Comparison of ENCODE assay signal across 32 cellular contexts in the genomic region with DNA sequence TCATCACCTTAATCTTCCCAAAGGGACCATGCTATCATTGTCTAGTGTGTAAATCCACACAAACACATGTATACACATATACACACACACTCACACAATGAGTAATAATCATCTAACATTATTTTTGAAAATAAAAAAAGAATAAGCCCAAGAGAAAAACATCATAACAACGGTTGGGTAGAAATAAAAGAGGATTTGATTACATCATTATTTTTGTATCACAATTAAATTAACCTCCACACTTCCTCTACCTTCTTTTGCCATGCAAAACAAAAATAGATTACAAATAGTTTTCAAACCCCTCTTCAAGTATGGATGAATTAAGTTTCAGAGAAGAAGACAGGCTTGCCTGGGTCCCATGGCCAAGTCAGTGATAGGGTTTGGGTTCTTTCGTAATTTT.
DNase-seq lines count a peak whose midpoint lies in the region; ATAC-seq, FAIRE-seq and TF ChIP-seq lines count a peak whose summit lies in the region.
"Had no signal": no experiment of that assay in that cellular context is flagged by ENCODE, and none has a peak within 500 bp of the region (broad histone marks: within the 10 kb centered on the region; RNA-seq: fewer than 3 reads in every experiment).

No MANE protein-coding gene starts in this region.

- H2AFZ ChIP-seq in HepG2 (ENCODE audit: low read length): no peak overlapping the region
- H2AFZ ChIP-seq in neuronal stem cell (ENCODE audit: low read length): no peak overlapping the region

- H2AK5ac ChIP-seq in neuronal stem cell (ENCODE audit: low read depth, low read length): no peak overlapping the region

- no peak overlapping the region for H3K4me2 ChIP-seq in HepG2 (ENCODE audit: low read depth, low read length)
- no peak overlapping the region for H3K4me2 ChIP-seq in neuronal stem cell (ENCODE audit: insufficient read depth, low read length, poor library complexity, severe bottlenecking)
- H3K4me2 ChIP-seq: A549; BLaER1; BLaER1 treated with 17β-estradiol and CSF1 and Interleukin-3, amounts not matched to agents 10 nM and 100 nM had no signal

- no peak overlapping the region for H3K9ac ChIP-seq in HepG2 (ENCODE audit: insufficient read depth, low read depth, low read length)
- H3K9ac ChIP-seq in neuronal stem cell (ENCODE audit: low read depth, low read length, poor library complexity): no peak overlapping the region
- H3K9ac ChIP-seq: BLaER1; BLaER1 treated with 17β-estradiol and CSF1 and Interleukin-3, amounts not matched to agents 10 nM and 100 nM had no signal

- intact Hi-C loops in HepG2 (cut with micrococcal nuclease; ENCODE audit: unreplicated experiment) (no loop called here), right lobe of liver (cut with DNase I) (no loop called here)

- H2BK120ac ChIP-seq in neuronal stem cell (ENCODE audit: low read depth, low read length): no peak overlapping the region

- TF ChIP-seq CTCF in HepG2 (CRISPR knock-in tag; IDR thresholded peaks at IDR 0.05) (no peak), right lobe of liver (IDR thresholded peaks at IDR 0.05) (no peak), HEK293 (tag by site-specific recombination; IDR thresholded peaks at IDR 0.05) (no peak), VCaP (conservative IDR thresholded peaks at IDR 0.05) (no peak)

- H4K91ac ChIP-seq in neuronal stem cell (ENCODE audit: low read depth, low read length, poor library complexity): no peak overlapping the region

- H3K14ac ChIP-seq in neuronal stem cell (ENCODE audit: low read length): no peak overlapping the region

- no peak overlapping the region for H3K23ac ChIP-seq in neuronal stem cell (ENCODE audit: low read depth, low read length, poor library complexity)

- POLR2A ChIA-PET in HepG2 (lab: Yijun Ruan, JAX) (no interaction called here), HEK293 (lab: Yijun Ruan, JAX) (no interaction called here)

- no peak overlapping the region for H4K8ac ChIP-seq in neuronal stem cell (ENCODE audit: low read depth, low read length)

- no peak for TF ChIP-seq EP300 in HepG2 (IDR thresholded peaks at IDR 0.05; ENCODE audit: low read depth in 2 of 2, low read length in 2 of 2)
- no peak for TF ChIP-seq EP300 in HepG2 (CRISPR knock-in tag; IDR thresholded peaks at IDR 0.05; ENCODE audit: borderline replicate concordance)

- no peak overlapping the region for H2BK12ac ChIP-seq in neuronal stem cell (ENCODE audit: low read length)

- no peaks in the 10 kb centered on the region for H4K20me1 ChIP-seq in HepG2 (ENCODE audit: insufficient read depth, low read length)
- H4K20me1 ChIP-seq: BLaER1; BLaER1 treated with 17β-estradiol and CSF1 and Interleukin-3, amounts not matched to agents 10 nM and 100 nM had no signal

- CTCF ChIA-PET in HepG2 (lab: Yijun Ruan, JAX; ENCODE audit: low intra/inter-chr PET ratio, low total read pairs) (no interaction called here), HEK293 (lab: Yijun Ruan, JAX) (no interaction called here)

- FAIRE-seq in HepG2 (lab: Jason Lieb, UNC): no peak
- FAIRE-seq: A204.1, A549, D721Med had no signal

- no peak overlapping the region for H3K18ac ChIP-seq in neuronal stem cell (ENCODE audit: low read length)

- ATAC-seq in HepG2 (no peak), right lobe of liver (no peak)
- ATAC-seq: A549; CD8-positive, alpha-beta T cell had no signal

- DNase-seq in HepG2 (ENCODE audit: low spot score) (no peak), right lobe of liver (no peak), MV-4-11 (lab: John Stamatoyannopoulos, UW) (no peak), neuronal stem cell (ENCODE audit: low spot score) (no peak)
- DNase-seq: 8988T; ACHN; AML-193; C1 segment of cervical spinal cord; Caco-2; Calu3; CD4-positive, alpha-beta memory T cell; CD4-positive, alpha-beta T cell; CD4-positive, CD25-positive, alpha-beta regulatory T cell; CD8-positive, alpha-beta memory T cell; CD8-positive, alpha-beta T cell; COR-L47; DMS 273 treated with DMSO at 0.1 percent for 48 hours; DMS153; DMS53; DMS79; DMS79 treated with DMSO at 0.1 percent for 48 hours; DND-41; EL had no signal

- in situ Hi-C loops in HepG2 (cut with HindIII; ENCODE audit: extremely low pct_ligation_motif_present, low pct_unique_long_range_greater_than_20kb): no loop called here

- no peaks in the 10 kb centered on the region for H3K79me2 ChIP-seq in HepG2 (ENCODE audit: insufficient read depth, low read length)

- no TSS peak for BruUV-seq in HepG2 (replicated peaks; lab: Mats Ljungman, UMichigan)

- TF ChIP-seq RAD21 in HepG2 (CRISPR knock-in tag; IDR thresholded peaks at IDR 0.05): no peak

- H3K9me3 ChIP-seq in HepG2 (ENCODE audit: low read length) (no peaks in the 10 kb centered on the region), right lobe of liver (no peaks in the 10 kb centered on the region), HEK293 (ENCODE audit: control insufficient read depth, insufficient read depth, low read depth, low read length) (no peaks in the 10 kb centered on the region), neuronal stem cell (replicated peaks in 1 of 2; ENCODE audit: control insufficient read depth in 2 of 2, insufficient read depth in 1 of 2, low read depth in 1 of 2, low read length in 2 of 2) (no peaks in the 10 kb centered on the region)
- H3K9me3 ChIP-seq: A549; BE2C; BLaER1; BLaER1 treated with 17β-estradiol and CSF1 and Interleukin-3, amounts not matched to agents 10 nM and 100 nM; Caco-2 had no signal

- no peaks in the 10 kb centered on the region for H3K27me3 ChIP-seq in HepG2 (ENCODE audit: control insufficient read depth in 1 of 2, insufficient read depth in 2 of 2, low read length in 2 of 2)
- H3K27me3 ChIP-seq in right lobe of liver: no peaks in the 10 kb centered on the region
- H3K27me3 ChIP-seq in neuronal stem cell (ENCODE audit: control insufficient read depth in 3 of 3, insufficient read depth in 3 of 3, low read depth in 1 of 3, low read length in 3 of 3): no peaks in the 10 kb centered on the region
- H3K27me3 ChIP-seq: BE2C; BLaER1; BLaER1 treated with 17β-estradiol and CSF1 and Interleukin-3, amounts not matched to agents 10 nM and 100 nM had no signal

- H3K36me3 ChIP-seq in HepG2 (replicated peaks in 1 of 2; ENCODE audit: control insufficient read depth in 1 of 2, insufficient read depth in 2 of 2, low read length in 2 of 2) (no peaks in the 10 kb centered on the region), right lobe of liver (no peaks in the 10 kb centered on the region), HEK293 (ENCODE audit: control insufficient read depth in 2 of 2, insufficient read depth in 1 of 2, low read length in 2 of 2) (no peaks in the 10 kb centered on the region), neuronal stem cell (replicated peaks in 1 of 2; ENCODE audit: control insufficient read depth in 2 of 2, insufficient read depth in 2 of 2, low read length in 2 of 2) (no peaks in the 10 kb centered on the region)
- H3K36me3 ChIP-seq: BE2C had no signal

- no peak overlapping the region for H2BK15ac ChIP-seq in neuronal stem cell (ENCODE audit: low read length)

- no peak overlapping the region for H3K4me3 ChIP-seq in HepG2 (replicated peaks in 1 of 3; ENCODE audit: insufficient read depth in 1 of 3, low read depth in 2 of 3, low read length in 3 of 3)
- no peak overlapping the region for H3K4me3 ChIP-seq in right lobe of liver
- no peak overlapping the region for H3K4me3 ChIP-seq in HEK293 (ENCODE audit: low read depth, low read length)
- H3K4me3 ChIP-seq in neuronal stem cell (ENCODE audit: low read length in 2 of 2): no peak overlapping the region
- H3K4me3 ChIP-seq: A549; BLaER1; BLaER1 treated with 17β-estradiol and CSF1 and Interleukin-3, amounts not matched to agents 10 nM and 100 nM had no signal

- no peaks in the 10 kb centered on the region for H3K4me1 ChIP-seq in HepG2 (ENCODE audit: insufficient read depth, low read length)
- H3K4me1 ChIP-seq in right lobe of liver: no peaks in the 10 kb centered on the region
- no peaks in the 10 kb centered on the region for H3K4me1 ChIP-seq in HEK293 (ENCODE audit: control insufficient read depth, insufficient read depth, low read length)
- no peaks in the 10 kb centered on the region for H3K4me1 ChIP-seq in neuronal stem cell (ENCODE audit: control insufficient read depth in 2 of 2, insufficient read depth in 1 of 2, low read depth in 1 of 2, low read length in 2 of 2)
- H3K4me1 ChIP-seq: A549; BLaER1; BLaER1 treated with 17β-estradiol and CSF1 and Interleukin-3, amounts not matched to agents 10 nM and 100 nM; Caco-2 had no signal

- no peak overlapping the region for H2BK5ac ChIP-seq in neuronal stem cell (ENCODE audit: low read length)

- TF ChIP-seq POLR2A in HepG2 (IDR thresholded peaks at IDR 0.05; ENCODE audit: insufficient read depth in 1 of 2, low read depth in 2 of 2, low read length in 2 of 2): no peak
- TF ChIP-seq POLR2A in right lobe of liver (IDR thresholded peaks at IDR 0.05): no peak

- H3K79me1 ChIP-seq in neuronal stem cell (ENCODE audit: low read depth, low read length): no peaks in the 10 kb centered on the region

- H3K4ac ChIP-seq in neuronal stem cell (ENCODE audit: low read length): no peak overlapping the region

- WGBS in HepG2 (ENCODE audit: low lambda C conversion rate): 29% methylated on average over 2 of the region's 2 CpGs
- 50% methylated on average over 2 of the region's 2 CpGs for WGBS in right lobe of liver (ENCODE audit: insufficient coverage, low coverage, low lambda C conversion rate, missing lambda C conversion rate)
- WGBS in neuronal stem cell (ENCODE audit: extremely low coverage in 2 of 2, insufficient read length in 2 of 2, insufficient replicate concordance in 1 of 2), 2 donors: no CpG with 5 or more reads among the region's 2 CpGs

- H3K27ac ChIP-seq in HepG2 (ENCODE audit: extremely low read length, insufficient read depth, low read length) (no peak overlapping the region), right lobe of liver (no peak overlapping the region), HEK293 (ENCODE audit: extremely low read depth, low read depth, low read length) (no peak overlapping the region), VCaP (peak overlapping the region; percentile 53; the same call in 1 of the 2 replicates), neuronal stem cell (replicated peaks; ENCODE audit: low read length) (no peak overlapping the region)
- H3K27ac ChIP-seq: A549; BLaER1; BLaER1 treated with 17β-estradiol and CSF1 and Interleukin-3, amounts not matched to agents 10 nM and 100 nM; C4-2B had no signal

TF ChIP-seq in HepG2, 621 proteins besides CTCF, POLR2A, EP300 and RAD21:
- TF ChIP-seq ATF7 (IDR thresholded peaks at IDR 0.05): peak; percentile 68
- no peak for TF ChIP-seq ATF7 (CRISPR knock-in tag; IDR thresholded peaks at IDR 0.05)
- TF ChIP-seq KLF9 (CRISPR knock-in tag; IDR thresholded peaks at IDR 0.05; ENCODE audit: low read depth): no peak

TF ChIP-seq in HEK293, 187 proteins besides CTCF, POLR2A, EP300 and RAD21 (continues in another document):
- TF ChIP-seq ZNF10 (tag by site-specific recombination; IDR thresholded peaks at IDR 0.05) (no peak), ZNF830 (tag by site-specific recombination; IDR thresholded peaks at IDR 0.05; ENCODE audit: low read depth) (no peak)

Comparison
In these comparisons a context has a peak if more than half of its experiments do, and no peak if none do; other contexts are left out.
1. Of the 63 proteins assayed by ChIP-seq in both HepG2 and HEK293: peak only in HepG2: none; only in HEK293: ATF2; in both: none; in neither: 62.